In the genomic region with DNA sequence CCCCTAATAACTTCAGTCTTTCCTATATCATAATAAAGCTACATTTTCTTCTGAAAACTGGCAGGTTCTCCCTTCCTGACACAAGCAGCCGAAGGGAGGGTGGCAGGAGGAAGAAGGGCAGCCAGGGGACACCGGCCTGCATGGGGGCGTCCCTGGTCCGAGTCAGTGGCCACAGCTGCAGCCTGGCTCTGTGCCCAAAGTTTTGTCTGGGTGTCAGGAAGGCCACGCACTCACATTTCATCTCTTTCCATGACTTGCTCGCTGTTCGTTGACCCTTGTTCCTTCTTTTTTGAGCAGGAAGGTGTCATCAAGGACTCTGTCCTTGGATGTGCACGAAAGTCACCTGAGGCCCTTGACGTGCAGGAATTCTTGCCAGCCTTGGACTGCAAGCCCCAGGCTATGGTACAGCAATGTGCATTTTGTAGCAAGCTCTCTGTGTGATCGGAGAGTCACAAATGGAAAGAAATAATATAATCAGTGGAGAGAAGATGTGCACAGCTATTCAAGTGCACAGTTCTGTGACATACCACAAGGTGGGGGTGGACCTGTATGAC, we compare ENCODE assay signal across 13 cellular contexts.
A peak's percentile ranks its signal among the peaks of the same experiment; 100 is the strongest.
DNase-seq lines count a peak whose midpoint lies in the region; ATAC-seq and FAIRE-seq lines count a peak whose summit lies in the region.
"Had no signal": no experiment of that assay in that cellular context is flagged by ENCODE, and none has a peak within 500 bp of the region (broad histone marks: within the 10 kb centered on the region; RNA-seq: fewer than 3 reads in every experiment).

No MANE protein-coding gene starts in this region.

- no peak overlapping the region for H2AFZ ChIP-seq in trophoblast cell (ENCODE audit: insufficient read depth, low read length, poor library complexity)
- H2AFZ ChIP-seq: GM23338 had no signal

- peak; percentile 36 for DNase-seq in cardiac septum (ENCODE audit: low spot score)
- no peak for DNase-seq in Right ventricle myocardium inferior (ENCODE audit: missing footprints)
- peak; percentile 45 for DNase-seq in islet precursor cell
- peak; percentile 67 to 84 for DNase-seq in trophoblast cell
- DNase-seq in NCI-H2171 treated with DMSO at 0.1 percent for 48 hours (lab: John Stamatoyannopoulos, UW): no peak
- no peak for DNase-seq in RCC 7860 (ENCODE audit: low spot score)
- DNase-seq: ACHN; CD4-positive, CD25-positive, alpha-beta regulatory T cell; H7 had no signal

- no peaks in the 10 kb centered on the region for H3K4me1 ChIP-seq in trophoblast cell (ENCODE audit: control insufficient read depth in 1 of 2, insufficient read depth in 2 of 2, low read length in 2 of 2)

- H3K4ac ChIP-seq in trophoblast cell (ENCODE audit: low read depth, low read length): no peak overlapping the region

- H3K79me1 ChIP-seq in trophoblast cell (ENCODE audit: low read length): no peaks in the 10 kb centered on the region

- no peak overlapping the region for H3K4me3 ChIP-seq in trophoblast cell (ENCODE audit: low read depth, low read length)
- H3K4me3 ChIP-seq: BLaER1 treated with 17β-estradiol and CSF1 and Interleukin-3, amounts not matched to agents 10 nM and 100 nM; GM23338 had no signal

- H3K9ac ChIP-seq in trophoblast cell (ENCODE audit: low read length): no peak overlapping the region
- H3K9ac ChIP-seq: BLaER1 treated with 17β-estradiol and CSF1 and Interleukin-3, amounts not matched to agents 10 nM and 100 nM had no signal

- H2BK5ac ChIP-seq in trophoblast cell (ENCODE audit: low read depth, low read length, poor library complexity): no peak overlapping the region

- no peak overlapping the region for H2BK120ac ChIP-seq in trophoblast cell (ENCODE audit: insufficient read depth, low read length, poor library complexity)

- H3K18ac ChIP-seq in trophoblast cell (ENCODE audit: low read length): no peak overlapping the region

- H3K23ac ChIP-seq in trophoblast cell (ENCODE audit: low read length): no peak overlapping the region

- no peak overlapping the region for H2AK5ac ChIP-seq in trophoblast cell (ENCODE audit: low read length)

- H3K14ac ChIP-seq in trophoblast cell (ENCODE audit: low read length): no peak overlapping the region

- no peak overlapping the region for H3K27ac ChIP-seq in trophoblast cell (ENCODE audit: low read depth, low read length)
- H3K27ac ChIP-seq: BLaER1 treated with 17β-estradiol and CSF1 and Interleukin-3, amounts not matched to agents 10 nM and 100 nM had no signal

- no peaks in the 10 kb centered on the region for H3K27me3 ChIP-seq in trophoblast cell (ENCODE audit: insufficient read depth, low read length)
- H3K27me3 ChIP-seq: BLaER1 treated with 17β-estradiol and CSF1 and Interleukin-3, amounts not matched to agents 10 nM and 100 nM had no signal

- no CpG with 5 or more reads among the region's 10 CpGs for WGBS in trophoblast cell (ENCODE audit: extremely low coverage, insufficient coverage, insufficient read length)

- no peak overlapping the region for H4K91ac ChIP-seq in trophoblast cell (ENCODE audit: low read depth, low read length)

- no peak overlapping the region for H3K4me2 ChIP-seq in trophoblast cell (ENCODE audit: low read length)
- H3K4me2 ChIP-seq: BLaER1 treated with 17β-estradiol and CSF1 and Interleukin-3, amounts not matched to agents 10 nM and 100 nM; GM23338 had no signal

- no peak for FAIRE-seq in RCC 7860 (lab: Jason Lieb, UNC)
- FAIRE-seq: GM18507 had no signal

- H2BK12ac ChIP-seq in trophoblast cell (ENCODE audit: low read length): no peak overlapping the region

- no peak overlapping the region for H4K12ac ChIP-seq in trophoblast cell (ENCODE audit: low read depth, low read length)

- H3K36me3 ChIP-seq in trophoblast cell (ENCODE audit: control insufficient read depth in 1 of 2, insufficient read depth in 2 of 2, low read length in 2 of 2): no peaks in the 10 kb centered on the region
- H3K36me3 ChIP-seq: BLaER1 treated with 17β-estradiol and CSF1 and Interleukin-3, amounts not matched to agents 10 nM and 100 nM had no signal

- H3K79me2 ChIP-seq in trophoblast cell (ENCODE audit: control insufficient read depth, insufficient read depth, low read length, poor library complexity): no peaks in the 10 kb centered on the region

- H4K8ac ChIP-seq in trophoblast cell (ENCODE audit: low read depth, low read length): no peak overlapping the region

- no peak for ATAC-seq in Right ventricle myocardium inferior
- ATAC-seq in HG03175 (IDR thresholded peaks at IDR 0.05; ENCODE audit: unreplicated experiment): no peak
- ATAC-seq: GM23338 had no signal

- H3K9me3 ChIP-seq in trophoblast cell (ENCODE audit: insufficient read depth, low read depth, low read length): peaks cover 5% of the 10 kb centered on the region

- intact Hi-C loops in cardiac septum (cut with DNase I) (no loop called here), Right ventricle myocardium inferior (cut with DNase I) (no loop called here)

Comparison
In these comparisons a context has a peak if more than half of its experiments do, and no peak if none do; other contexts are left out.
1. DNase-seq: peak in cardiac septum (single experiment), islet precursor cell (single experiment) and trophoblast cell (2 of 2); none in Right ventricle myocardium inferior (single experiment), NCI-H2171 treated with DMSO at 0.1 percent for 48 hours (single experiment) and RCC 7860 (single experiment).